Comparison of ENCODE assay signal across 13 cellular contexts in genomic region chr5:174306345-174307030, GRCh38.
"Had no signal": no experiment of that assay in that cellular context is flagged by ENCODE, and none has a peak within 500 bp of the region (broad histone marks: within the 10 kb centered on the region; RNA-seq: fewer than 3 reads in every experiment).

No MANE protein-coding gene starts in this region.

- ATAC-seq: activated CD8-positive, alpha-beta T cell treated with anti-CD3 and anti-CD28 coated beads, Interleukin-2, amount 10 ng/mL, durations not matched to agents 7 days and 5 days had no signal

- H3K27ac Mint-ChIP-seq: activated CD8-positive, alpha-beta T cell treated with anti-CD3 and anti-CD28 coated beads, Interleukin-2, amount 10 ng/mL, durations not matched to agents 7 days and 5 days; activated T-helper 1 cell treated with anti-CD3 and anti-CD28 coated beads, Interleukin-12 subunit alpha, Interleukin-12 subunit beta, Interleukin-2, Interleukin-4 antibody, amounts not matched to agents 30 ng/mL and 10 ng/mL and 1 ng/mL, durations not matched to agents 14 hours and 24 hours and 36 hours; mesothelial cell of epicardium; T-helper 1 cell treated with Interleukin-12 subunit alpha and Interleukin-12 subunit beta and Interleukin-4 antibody, amounts not matched to agents 30 μg/mL and 1 μg/mL, for 36 hours; WTC11 had no signal

- H3K4me3 Mint-ChIP-seq: activated CD8-positive, alpha-beta T cell treated with anti-CD3 and anti-CD28 coated beads, Interleukin-2, amount 10 ng/mL, durations not matched to agents 7 days and 5 days; activated T-helper 1 cell treated with anti-CD3 and anti-CD28 coated beads, Interleukin-12 subunit alpha, Interleukin-12 subunit beta, Interleukin-2, Interleukin-4 antibody, amounts not matched to agents 30 ng/mL and 10 ng/mL and 1 ng/mL, durations not matched to agents 14 hours and 24 hours and 36 hours; mesothelial cell of epicardium; neural crest cell; T-helper 1 cell treated with Interleukin-12 subunit alpha and Interleukin-12 subunit beta and Interleukin-4 antibody, amounts not matched to agents 30 μg/mL and 1 μg/mL, for 36 hours; WTC11 had no signal

- H3K36me3 Mint-ChIP-seq: mesothelial cell of epicardium, WTC11 had no signal

- H3K9me3 Mint-ChIP-seq: activated T-helper 1 cell treated with anti-CD3 and anti-CD28 coated beads, Interleukin-12 subunit alpha, Interleukin-12 subunit beta, Interleukin-2, Interleukin-4 antibody, amounts not matched to agents 30 ng/mL and 10 ng/mL and 1 ng/mL, durations not matched to agents 14 hours and 24 hours and 36 hours; mesothelial cell of epicardium; neural crest cell; T-helper 1 cell treated with Interleukin-12 subunit alpha and Interleukin-12 subunit beta and Interleukin-4 antibody, amounts not matched to agents 30 μg/mL and 1 μg/mL, for 36 hours; WTC11 had no signal

- H3K4me3 ChIP-seq: skin epidermis had no signal

- DNase-seq: activated CD4-positive, alpha-beta T cell treated with anti-CD3 and anti-CD28 coated beads for 48 hours; activated CD8-positive, alpha-beta memory T cell treated with anti-CD3 and anti-CD28 coated beads, Interleukin-2, amount 50 U/mL, for 48 hours; activated CD8-positive, alpha-beta T cell treated with anti-CD3 and anti-CD28 coated beads, Interleukin-2, amount 10 ng/mL, durations not matched to agents 7 days and 5 days; activated naive CD4-positive, alpha-beta T cell; central memory CD4-positive, alpha-beta T cell; cortex of kidney; effector memory CD4-positive, alpha-beta T cell had no signal
